13 cellular contexts compared by ENCODE assay signal in the genomic region with DNA sequence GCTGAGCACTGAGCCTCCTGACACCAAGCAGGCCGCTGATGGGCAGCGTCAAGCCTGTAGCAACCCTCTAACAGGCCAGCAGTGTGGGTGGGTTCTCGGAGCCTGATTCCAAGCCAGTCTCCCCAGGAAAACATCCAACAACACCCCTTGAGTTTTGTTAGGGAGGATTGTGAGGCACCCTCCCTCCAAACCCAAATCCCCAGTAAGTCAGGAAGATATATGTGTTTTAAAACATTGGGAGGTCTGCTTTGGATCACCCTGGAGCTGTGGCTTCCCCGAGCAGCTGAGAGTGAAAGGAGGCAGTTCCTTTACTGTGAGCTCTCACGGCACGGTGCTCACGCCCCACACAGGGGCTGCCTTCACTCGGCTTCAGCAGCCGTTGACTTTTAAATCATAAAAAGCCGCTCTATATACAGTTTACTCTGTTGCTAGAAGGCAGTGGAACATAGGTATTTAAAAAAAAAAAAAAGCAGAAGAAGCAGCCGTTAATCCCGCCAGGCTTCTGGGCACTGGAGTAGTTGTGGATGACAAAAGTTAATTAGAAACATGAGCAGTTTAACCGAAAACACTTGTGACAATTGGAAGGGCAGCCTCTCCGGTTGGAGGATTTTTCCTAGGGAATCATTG.
A peak's percentile ranks its signal among the peaks of the same experiment; 100 is the strongest.
DNase-seq lines count a peak whose midpoint lies in the region; ATAC-seq and TF ChIP-seq lines count a peak whose summit lies in the region.
"Had no signal": no experiment of that assay in that cellular context is flagged by ENCODE, and none has a peak within 500 bp of the region (broad histone marks: within the 10 kb centered on the region; RNA-seq: fewer than 3 reads in every experiment).

No MANE protein-coding gene starts in this region.

- H3K4me3 ChIP-seq in BJ (ENCODE audit: low read depth, low read length) (0 out of 2 replicates have a peak overlapping the region, but pooled peaks have one; percentile 3), foreskin fibroblast (ENCODE audit: low read depth in 1 of 2, low read length in 2 of 2) (peak overlapping the region; percentile 2 to 16), brain microvascular endothelial cell (ENCODE audit: low read depth, low read length) (no peak overlapping the region)
- H3K4me3 ChIP-seq: adrenal gland, stomach had no signal

- DNase-seq in BJ (ENCODE audit: low read depth) = peak; percentile 44
- peak; percentile 63 for DNase-seq in RPMI7951 (ENCODE audit: low read depth)
- peak in 1 of 2 donors; percentile 79 for DNase-seq in foreskin fibroblast
- no peak for DNase-seq in sciatic nerve (ENCODE audit: low spot score)
- no peak for DNase-seq in NCI-H1417 treated with DMSO at 0.1 percent for 48 hours (lab: John Stamatoyannopoulos, UW)
- no peak for DNase-seq in brain microvascular endothelial cell
- DNase-seq in epidermal melanocyte (ENCODE audit: insufficient read length, low spot score) = no peak
- DNase-seq: NCI-H69; stimulated activated CD4-positive, alpha-beta T cell treated with anti-CD3 and anti-CD28 coated beads, Interleukin-4, amount 100 ng/mL, for 1 hour; stomach; T-helper 2 cell had no signal

- H3K36me3 ChIP-seq in BJ (ENCODE audit: control insufficient read depth, insufficient read depth, low read length) = peaks cover 3% of the 10 kb centered on the region
- peaks cover 3% of the 10 kb centered on the region for H3K36me3 ChIP-seq in brain microvascular endothelial cell (replicated peaks)
- H3K36me3 ChIP-seq: adrenal gland had no signal

- H3K27ac ChIP-seq in brain microvascular endothelial cell = no peak overlapping the region
- H3K27ac ChIP-seq: adrenal gland had no signal

- ATAC-seq in sciatic nerve (peak; percentile 70), HG03342 (IDR thresholded peaks at IDR 0.05; ENCODE audit: unreplicated experiment) (no peak)

- H3K27me3 ChIP-seq in BJ (ENCODE audit: control insufficient read depth, insufficient read depth, low read length) (no peaks in the 10 kb centered on the region), brain microvascular endothelial cell (replicated peaks) (no peaks in the 10 kb centered on the region)
- H3K27me3 ChIP-seq: adrenal gland, stomach had no signal

- POLR2A ChIA-PET in BJ (lab: Charles Lee) = interaction anchor here (1.0 kb wide), 1 partner anchor 12 kb away, joined by 4 read pairs; no protein-coding TSS in a partner anchor

- intact Hi-C loops in sciatic nerve (cut with DNase I) = no loop called here

- in situ Hi-C loops in brain microvascular endothelial cell (cut with HindIII; ENCODE audit: low pct_ligation_motif_present, low sequenced_read_pairs) = loop anchor here (25.0 kb wide), 1 partner anchor 431 kb away; the partner anchor contains the start of gene HTATIP2

- CTCF ChIA-PET in BJ (lab: Yijun Ruan, JAX) = interaction anchor here (0.9 to 1.6 kb wide), 4 partner anchors 19 to 197 kb away, joined by 3 to 7 read pairs (median 4); no protein-coding TSS in a partner anchor

- TF ChIP-seq CTCF in BJ (IDR thresholded peaks at IDR 0.05; ENCODE audit: insufficient read depth, low read depth, low read length) (no peak), foreskin fibroblast (IDR thresholded peaks at IDR 0.05; ENCODE audit: low read depth, low read length) (no peak), brain microvascular endothelial cell (IDR thresholded peaks at IDR 0.05; ENCODE audit: low read depth, low read length, missing control alignments) (no peak)

Comparison
In these comparisons a context has a peak if more than half of its experiments do, and no peak if none do; other contexts are left out.
1. DNase-seq: peak in BJ (single experiment) and RPMI7951 (single experiment); none in sciatic nerve (single experiment), NCI-H1417 treated with DMSO at 0.1 percent for 48 hours (single experiment), brain microvascular endothelial cell (single experiment) and epidermal melanocyte (single experiment).